Comparison of ENCODE assay signal across 8 cellular contexts in genomic region chr16:8796469-8797363, GRCh38. TPM values are rescaled to one million over a fixed set of nuclear protein-coding genes. Genes with fewer than 3 reads are reported as not detected.
DNase-seq lines count a peak whose midpoint lies in the region; ATAC-seq and TF ChIP-seq lines count a peak whose summit lies in the region.

No MANE protein-coding gene starts in this region.

- no peaks in the 10 kb centered on the region for H3K27me3 ChIP-seq in SJSA1 (replicated peaks)
- no peaks in the 10 kb centered on the region for H3K27me3 ChIP-seq in gastrocnemius medialis

- in situ Hi-C loops in gastrocnemius medialis (cut with MboI; ENCODE audit: low sequenced_read_pairs in 4 of 4), result loop anchor here in 3 of 4 donors (10.0 kb wide), 2 partner anchors 78 to 122 kb away; partner anchors contain the start of gene ABAT (in 1 of the 3)

- no peak for TF ChIP-seq POLR2A in gastrocnemius medialis (IDR thresholded peaks at IDR 0.05)

- H3K9me3 ChIP-seq in SJSA1 (replicated peaks) (no peaks in the 10 kb centered on the region), gastrocnemius medialis (no peaks in the 10 kb centered on the region)

- intact Hi-C loops in gastrocnemius medialis (cut with DNase I; ENCODE audit: low total_unique reads), result no loop called here

- H3K4me1 ChIP-seq in SJSA1 (replicated peaks) (peaks cover 12% of the 10 kb centered on the region), gastrocnemius medialis (peaks cover 26% of the 10 kb centered on the region in 2 donors)

- ATAC-seq in GM18907 (IDR thresholded peaks at IDR 0.05; ENCODE audit: unreplicated experiment) (peak; percentile 0), gastrocnemius medialis (peak in 1 of 2 donors; percentile 1)

- H3K27ac ChIP-seq in SJSA1, result peak overlapping the region; percentile 80; the same call in 1 of the 2 replicates
- peak overlapping the region; percentile 84 to 98 (median 92) for H3K27ac ChIP-seq in gastrocnemius medialis

- DNase-seq in SJSA1 (ENCODE audit: low read depth in 1 of 2, low spot score in 2 of 2), result no peak
- peak; percentile 6 for DNase-seq in fibroblast of the aortic adventitia (ENCODE audit: low read depth)
- DNase-seq in gastrocnemius medialis, result no peak
- DNase-seq in stimulated activated CD4-positive, alpha-beta T cell treated with anti-CD3 and anti-CD28 coated beads, Interleukin-4, amount 100 ng/mL, for 4 hours, result no peak
- no peak for DNase-seq in Ammon's horn (ENCODE audit: low spot score)
- no peak for DNase-seq in cerebellar cortex (ENCODE audit: low spot score)
- no peak for DNase-seq in middle frontal gyrus (ENCODE audit: extremely low spot score, low spot score)

- TF ChIP-seq CTCF in fibroblast of the aortic adventitia (IDR thresholded peaks at IDR 0.05; ENCODE audit: insufficient read depth, low read length), result no peak
- no peak for TF ChIP-seq CTCF in gastrocnemius medialis (IDR thresholded peaks at IDR 0.05 in 4 of 5, conservative IDR thresholded peaks at IDR 0.05 in 1 of 5)

- H3K4me3 ChIP-seq in SJSA1 (peak overlapping the region; percentile 69), fibroblast of the aortic adventitia (ENCODE audit: low read depth, low read length) (peak overlapping the region; percentile 97), gastrocnemius medialis (peak overlapping the region; percentile 92 to 100 (median 96))

- H3K36me3 ChIP-seq in SJSA1, result peaks cover 36% of the 10 kb centered on the region
- H3K36me3 ChIP-seq in gastrocnemius medialis, result peaks cover 0 to 4% of the 10 kb centered on the region in 2 donors

RNA-seq across cellular contexts. Expression of gene TMEM186, which starts 0.7 kb away (rescaled TPM):
- total RNA-seq in SJSA1 (2014; rRNA removed; shearing (Covaris generic)), result 3.0 and 6.8 TPM in 2 replicates
- total RNA-seq in fibroblast of the aortic adventitia (ENCODE audit: low replicate concordance) (3.6 and 4.7 TPM in 2 replicates), gastrocnemius medialis (10 to 100 TPM; 10.2 to 16.9 (median 11.9) TPM)

RNA-seq across cellular contexts. Expression of gene PMM2, which starts 0.9 kb away (rescaled TPM):
- total RNA-seq in SJSA1 (2014; rRNA removed; shearing (Covaris generic)), result 47.9 and 50.2 TPM in 2 replicates
- total RNA-seq in fibroblast of the aortic adventitia (ENCODE audit: low replicate concordance) (34.7 and 55.8 TPM in 2 replicates), gastrocnemius medialis (10 to 100 TPM; 10.4 to 20.9 (median 16.6) TPM)
